14 cellular contexts compared by ENCODE assay signal in genomic region chr14:61416587-61416986, GRCh38.
DNase-seq lines count a peak whose midpoint lies in the region; ATAC-seq and TF ChIP-seq lines count a peak whose summit lies in the region.
"Had no signal": no experiment of that assay in that cellular context is flagged by ENCODE, and none has a peak within 500 bp of the region (broad histone marks: within the 10 kb centered on the region; RNA-seq: fewer than 3 reads in every experiment).

No MANE protein-coding gene starts in this region.

- peaks cover 42% of the 10 kb centered on the region for H3K36me3 Mint-ChIP-seq in activated naive CD8-positive, alpha-beta T cell treated with anti-CD3 and anti-CD28 coated beads for 36 hours

- no peaks in the 10 kb centered on the region for H3K27me3 Mint-ChIP-seq in activated naive CD8-positive, alpha-beta T cell treated with anti-CD3 and anti-CD28 coated beads for 36 hours

- TF ChIP-seq CTCF in cardiac muscle cell (IDR thresholded peaks at IDR 0.05; ENCODE audit: low read depth, low read length), result no peak
- no peak for TF ChIP-seq CTCF in upper lobe of left lung (IDR thresholded peaks at IDR 0.05)
- TF ChIP-seq CTCF in gastroesophageal sphincter (IDR thresholded peaks at IDR 0.05), result no peak

- H3K4me1 ChIP-seq in cardiac muscle cell (ENCODE audit: low read depth) (peaks cover 100% of the 10 kb centered on the region), upper lobe of left lung (peaks cover 45 to 67% (median 54%) of the 10 kb centered on the region in 4 donors), gastroesophageal sphincter (peaks cover 0 to 4% (median 0%) of the 10 kb centered on the region in 3 donors)

- H3K4me1 Mint-ChIP-seq in activated naive CD8-positive, alpha-beta T cell treated with anti-CD3 and anti-CD28 coated beads for 36 hours, result peaks cover 67% of the 10 kb centered on the region

- H3K27ac Mint-ChIP-seq in activated naive CD8-positive, alpha-beta T cell treated with anti-CD3 and anti-CD28 coated beads for 36 hours, result peak overlapping the region; percentile 88

- no peak for ATAC-seq in Right ventricle myocardium superior (ENCODE audit: poor library complexity)
- ATAC-seq in HG03432 (IDR thresholded peaks at IDR 0.05; ENCODE audit: unreplicated experiment), result peak; percentile 56
- ATAC-seq in upper lobe of left lung (ENCODE audit: low FRiP score in 2 of 2), result peak in 1 of 2 donors; percentile 21
- no peak for ATAC-seq in gastroesophageal sphincter
- ATAC-seq in GM21576 (IDR thresholded peaks at IDR 0.05; ENCODE audit: unreplicated experiment), result no peak
- ATAC-seq: psoas muscle had no signal

- no peak for TF ChIP-seq EP300 in upper lobe of left lung (IDR thresholded peaks at IDR 0.05)
- TF ChIP-seq EP300 in gastroesophageal sphincter (IDR thresholded peaks at IDR 0.05), result no peak

- H3K4me3 ChIP-seq in cardiac muscle cell (no peak overlapping the region), upper lobe of left lung (no peak overlapping the region), gastroesophageal sphincter (no peak overlapping the region)
- H3K4me3 ChIP-seq: psoas muscle, tibial nerve had no signal

- H3K36me3 ChIP-seq in cardiac muscle cell, result no peaks in the 10 kb centered on the region
- no peaks in the 10 kb centered on the region for H3K36me3 ChIP-seq in upper lobe of left lung
- no peaks in the 10 kb centered on the region for H3K36me3 ChIP-seq in gastroesophageal sphincter
- H3K36me3 ChIP-seq: tibial nerve had no signal

- H3K9me3 ChIP-seq in cardiac muscle cell (ENCODE audit: low read depth) (no peaks in the 10 kb centered on the region), upper lobe of left lung (no peaks in the 10 kb centered on the region), gastroesophageal sphincter (no peaks in the 10 kb centered on the region)
- H3K9me3 ChIP-seq: psoas muscle, tibial nerve had no signal

- DNase-seq in cardiac muscle cell (ENCODE audit: low read depth in 1 of 2, low spot score in 1 of 2), result no peak
- DNase-seq in Right ventricle myocardium superior, result no peak
- no peak for DNase-seq in activated naive CD8-positive, alpha-beta T cell treated with anti-CD3 and anti-CD28 coated beads for 36 hours
- DNase-seq in upper lobe of left lung, result no peak
- no peak for DNase-seq in stimulated activated CD4-positive, alpha-beta T cell treated with anti-CD3 and anti-CD28 coated beads, Interleukin-2, amount 100 ng/mL, for 48 hours
- DNase-seq: activated CD4-positive, CD25-positive, alpha-beta regulatory T cell treated with anti-CD3 and anti-CD28 coated beads, Interleukin-2, amount 50 U/mL, for 72 hours; DMS79; NCI-H1092 treated with DMSO at 0.1 percent for 48 hours; OCI-M1; psoas muscle had no signal

- H3K27me3 ChIP-seq in cardiac muscle cell, result no peaks in the 10 kb centered on the region
- no peaks in the 10 kb centered on the region for H3K27me3 ChIP-seq in upper lobe of left lung
- H3K27me3 ChIP-seq in gastroesophageal sphincter, result no peaks in the 10 kb centered on the region
- H3K27me3 ChIP-seq: tibial nerve had no signal

- intact Hi-C loops in Right ventricle myocardium superior (cut with DNase I), result loop anchor here (10.0 kb wide), 1 partner anchor 92 kb away; the partner anchor contains the start of gene PRKCH

- H3K27ac ChIP-seq in cardiac muscle cell (peak overlapping the region; percentile 88), upper lobe of left lung (peak overlapping the region in 3 of 4 donors; percentile 24 to 68 (median 55)), gastroesophageal sphincter (no peak overlapping the region)
- H3K27ac ChIP-seq: tibial nerve had no signal

- TF ChIP-seq POLR2A in upper lobe of left lung (IDR thresholded peaks at IDR 0.05), result no peak
- no peak for TF ChIP-seq POLR2A in gastroesophageal sphincter (IDR thresholded peaks at IDR 0.05)

- 32 to 42% methylated on average over 2 of the region's 2 CpGs for WGBS in upper lobe of left lung, 2 donors
- 60 to 100% methylated on average over 1 to 2 of the region's 2 CpGs for WGBS in gastroesophageal sphincter (ENCODE audit: low coverage in 1 of 2), 2 donors

- H3K4me3 Mint-ChIP-seq in activated naive CD8-positive, alpha-beta T cell treated with anti-CD3 and anti-CD28 coated beads for 36 hours, result peak overlapping the region; percentile 44

- no peaks in the 10 kb centered on the region for H3K9me3 Mint-ChIP-seq in activated naive CD8-positive, alpha-beta T cell treated with anti-CD3 and anti-CD28 coated beads for 36 hours

Comparison
In these comparisons a context has a peak if more than half of its experiments do, and no peak if none do; other contexts are left out.
1. H3K27ac ChIP-seq: peak in cardiac muscle cell (single experiment) and upper lobe of left lung (3 of 4); none in gastroesophageal sphincter (0 of 4).